Comparison of ENCODE assay signal across 1 cellular context in the genomic region with DNA sequence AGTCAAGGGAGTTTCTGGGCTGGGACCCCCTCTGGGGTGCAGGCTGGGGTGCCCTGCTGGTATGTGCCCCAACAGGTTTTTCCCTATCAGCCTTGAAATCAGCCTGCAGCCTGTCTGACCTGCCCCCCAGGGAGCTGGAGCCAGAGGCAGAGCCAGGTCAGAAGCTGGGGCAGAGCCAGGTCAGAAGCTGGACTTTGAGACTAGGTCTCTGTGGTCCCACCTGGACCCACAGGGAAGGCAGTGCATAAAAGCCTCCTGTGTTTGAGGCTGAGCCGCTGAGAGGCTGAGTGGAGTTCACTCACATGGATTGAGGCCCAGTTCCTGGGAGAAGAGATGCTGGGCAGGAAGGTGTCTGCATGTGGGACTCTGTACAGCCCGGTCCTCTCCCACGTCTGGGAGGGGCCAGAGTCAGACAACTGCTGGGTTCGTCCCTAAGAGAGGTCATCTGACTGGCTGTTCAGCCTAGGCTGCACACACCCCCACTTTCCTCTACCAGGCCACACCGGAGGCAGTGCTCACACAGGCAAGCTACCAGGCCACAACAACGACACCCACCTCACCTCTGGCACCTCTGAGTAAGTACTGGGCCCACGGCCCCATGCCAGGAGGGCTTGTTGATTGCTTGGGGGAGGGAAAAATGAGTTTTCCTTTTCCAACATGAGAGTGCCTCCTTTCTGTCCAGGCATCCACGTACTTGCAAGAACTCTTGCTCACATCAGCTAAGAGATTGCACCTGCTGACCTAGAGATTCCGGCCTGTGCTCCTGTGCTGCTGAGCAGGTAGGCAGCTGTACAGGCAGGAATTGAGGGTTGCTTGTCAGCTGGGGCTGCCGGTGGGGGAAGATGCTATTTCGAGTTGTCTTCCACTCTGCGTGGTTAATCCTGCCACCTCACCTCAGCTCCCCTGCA.
TF ChIP-seq lines count a peak whose summit lies in the region.

A gene with protein sequence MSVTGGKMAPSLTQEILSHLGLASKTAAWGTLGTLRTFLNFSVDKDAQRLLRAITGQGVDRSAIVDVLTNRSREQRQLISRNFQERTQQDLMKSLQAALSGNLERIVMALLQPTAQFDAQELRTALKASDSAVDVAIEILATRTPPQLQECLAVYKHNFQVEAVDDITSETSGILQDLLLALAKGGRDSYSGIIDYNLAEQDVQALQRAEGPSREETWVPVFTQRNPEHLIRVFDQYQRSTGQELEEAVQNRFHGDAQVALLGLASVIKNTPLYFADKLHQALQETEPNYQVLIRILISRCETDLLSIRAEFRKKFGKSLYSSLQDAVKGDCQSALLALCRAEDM (plus strand): TSS at position 488 of the 908 bp plus-strand sequence. CDS start 814 bp downstream, outside the sequence.

TF ChIP-seq in HepG2, 621 proteins besides CTCF, POLR2A, EP300 and RAD21 (continued from another document):
- TF ChIP-seq, protein P1, sequence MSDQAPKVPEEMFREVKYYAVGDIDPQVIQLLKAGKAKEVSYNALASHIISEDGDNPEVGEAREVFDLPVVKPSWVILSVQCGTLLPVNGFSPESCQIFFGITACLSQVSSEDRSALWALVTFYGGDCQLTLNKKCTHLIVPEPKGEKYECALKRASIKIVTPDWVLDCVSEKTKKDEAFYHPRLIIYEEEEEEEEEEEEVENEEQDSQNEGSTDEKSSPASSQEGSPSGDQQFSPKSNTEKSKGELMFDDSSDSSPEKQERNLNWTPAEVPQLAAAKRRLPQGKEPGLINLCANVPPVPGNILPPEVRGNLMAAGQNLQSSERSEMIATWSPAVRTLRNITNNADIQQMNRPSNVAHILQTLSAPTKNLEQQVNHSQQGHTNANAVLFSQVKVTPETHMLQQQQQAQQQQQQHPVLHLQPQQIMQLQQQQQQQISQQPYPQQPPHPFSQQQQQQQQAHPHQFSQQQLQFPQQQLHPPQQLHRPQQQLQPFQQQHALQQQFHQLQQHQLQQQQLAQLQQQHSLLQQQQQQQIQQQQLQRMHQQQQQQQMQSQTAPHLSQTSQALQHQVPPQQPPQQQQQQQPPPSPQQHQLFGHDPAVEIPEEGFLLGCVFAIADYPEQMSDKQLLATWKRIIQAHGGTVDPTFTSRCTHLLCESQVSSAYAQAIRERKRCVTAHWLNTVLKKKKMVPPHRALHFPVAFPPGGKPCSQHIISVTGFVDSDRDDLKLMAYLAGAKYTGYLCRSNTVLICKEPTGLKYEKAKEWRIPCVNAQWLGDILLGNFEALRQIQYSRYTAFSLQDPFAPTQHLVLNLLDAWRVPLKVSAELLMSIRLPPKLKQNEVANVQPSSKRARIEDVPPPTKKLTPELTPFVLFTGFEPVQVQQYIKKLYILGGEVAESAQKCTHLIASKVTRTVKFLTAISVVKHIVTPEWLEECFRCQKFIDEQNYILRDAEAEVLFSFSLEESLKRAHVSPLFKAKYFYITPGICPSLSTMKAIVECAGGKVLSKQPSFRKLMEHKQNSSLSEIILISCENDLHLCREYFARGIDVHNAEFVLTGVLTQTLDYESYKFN (CRISPR knock-in tag; conservative IDR thresholded peaks at IDR 0.05), result peak; percentile 88
- no peak for TF ChIP-seq CBX2 (IDR thresholded peaks at IDR 0.05; ENCODE audit: low read depth, low read length)
- no peak for TF ChIP-seq CBX2 (CRISPR knock-in tag; IDR thresholded peaks at IDR 0.05; ENCODE audit: low read depth)
- no peak for TF ChIP-seq SNRNP70 (IDR thresholded peaks at IDR 0.05; ENCODE audit: low read depth, low read length)
- no peak for TF ChIP-seq ZNF577 (CRISPR knock-in tag; IDR thresholded peaks at IDR 0.05; ENCODE audit: borderline replicate concordance, low read depth)
